ENCODE assay signal across 8 cellular contexts in genomic region chr2:204842731-204843490, GRCh38.
DNase-seq lines count a peak whose midpoint lies in the region; ATAC-seq lines count a peak whose summit lies in the region.

No MANE protein-coding gene starts in this region.

- ATAC-seq in sciatic nerve (peak; percentile 89), GM19397 (IDR thresholded peaks at IDR 0.05; ENCODE audit: unreplicated experiment) (no peak), GM19452 (IDR thresholded peaks at IDR 0.05; ENCODE audit: unreplicated experiment) (no peak)

- intact Hi-C loops in sciatic nerve (cut with DNase I), result no loop called here

- DNase-seq in GM03348 (ENCODE audit: low spot score) (peak; percentile 85), SW 1271 (lab: John Stamatoyannopoulos, UW) (peak; percentile 46 to 73), fibroblast of the conjunctiva (ENCODE audit: low read depth) (peak; percentile 91), sciatic nerve (ENCODE audit: low spot score) (no peak), NCI-H187 (lab: John Stamatoyannopoulos, UW) (no peak), mucosa of gallbladder (ENCODE audit: low spot score) (no peak)

Comparison
In these comparisons a context has a peak if more than half of its experiments do, and no peak if none do; other contexts are left out.
1. DNase-seq: peak in GM03348 (single experiment), SW 1271 (2 of 2) and fibroblast of the conjunctiva (single experiment); none in sciatic nerve (single experiment), NCI-H187 (0 of 2) and mucosa of gallbladder (single experiment).